In the genomic region with DNA sequence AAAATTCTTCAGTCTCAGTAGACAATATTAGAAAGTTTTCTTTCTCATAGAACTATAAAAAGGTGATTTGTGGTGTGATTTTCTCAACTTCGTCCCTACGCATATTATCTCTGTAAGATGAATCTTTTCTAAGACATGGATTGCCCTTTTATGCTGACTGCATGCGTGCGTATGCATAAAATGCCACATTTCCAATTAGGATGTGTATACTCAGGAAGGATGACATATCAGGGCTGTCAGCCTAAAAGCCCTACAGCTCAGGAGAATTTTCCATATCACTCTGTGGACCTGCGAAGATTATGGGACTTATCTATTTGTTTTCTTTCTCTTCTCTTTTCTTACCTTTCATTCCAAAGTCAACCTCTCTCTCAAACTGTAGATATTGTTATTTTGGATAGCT, we compare ENCODE assay signal across 3 cellular contexts.
"Had no signal": no experiment of that assay in that cellular context is flagged by ENCODE, and none has a peak within 500 bp of the region (broad histone marks: within the 10 kb centered on the region; RNA-seq: fewer than 3 reads in every experiment).

No MANE protein-coding gene starts in this region.

- DNase-seq: GDM1, GF-D8 had no signal

- H3K4me3 ChIP-seq: GM12878 had no signal
